14 cellular contexts compared by ENCODE assay signal in genomic region chr5:42807722-42808447, GRCh38. TPM values are rescaled to one million over a fixed set of nuclear protein-coding genes. Genes with fewer than 3 reads are reported as not detected.
DNase-seq lines count a peak whose midpoint lies in the region; ATAC-seq, FAIRE-seq and TF ChIP-seq lines count a peak whose summit lies in the region.
"Had no signal": no experiment of that assay in that cellular context is flagged by ENCODE, and none has a peak within 500 bp of the region (broad histone marks: within the 10 kb centered on the region; RNA-seq: fewer than 3 reads in every experiment).

No MANE protein-coding gene starts in this region.

- no peak overlapping the region for H2AFZ ChIP-seq in K562 (ENCODE audit: low read depth, low read length)

- no peak overlapping the region for H3K27ac Mint-ChIP-seq in CD4-positive, alpha-beta memory T cell
- H3K27ac Mint-ChIP-seq: stimulated activated naive CD8-positive, alpha-beta T cell treated with anti-CD3 and anti-CD28 coated beads, Interleukin-15, Interleukin-2, amounts not matched to agents 100 ng/mL and 50 ng/mL, for 24 hours had no signal

- TF ChIP-seq CTCF in K562 (IDR thresholded peaks at IDR 0.05 in 2 of 3, conservative IDR thresholded peaks at IDR 0.05 in 1 of 3; ENCODE audit: insufficient read depth in 2 of 3, low read depth in 1 of 3, low read length in 3 of 3), result peak in 2 of 3 experiments; percentile 15 to 29; a peak in 1 of 6 replicates

- H4K20me1 ChIP-seq in K562 (replicated peaks; ENCODE audit: control insufficient read depth, insufficient read depth, low read length), result no peaks in the 10 kb centered on the region

- H3K9me3 Mint-ChIP-seq in CD4-positive, alpha-beta memory T cell, result no peaks in the 10 kb centered on the region
- H3K9me3 Mint-ChIP-seq: stimulated activated naive CD8-positive, alpha-beta T cell treated with anti-CD3 and anti-CD28 coated beads, Interleukin-15, Interleukin-2, amounts not matched to agents 100 ng/mL and 50 ng/mL, for 24 hours had no signal

- POLR2A ChIA-PET in K562 (lab: Yijun Ruan, JAX), result interaction anchor here (1.0 kb wide), 1 partner anchor 63 kb away, joined by 3 read pairs; no protein-coding TSS in a partner anchor
- POLR2A ChIA-PET in CD4-positive, alpha-beta memory T cell (lab: Charles Lee; ENCODE audit: partially characterized antibody), result no interaction called here

- H3K36me3 Mint-ChIP-seq in CD4-positive, alpha-beta memory T cell, result no peaks in the 10 kb centered on the region

- H3K27me3 Mint-ChIP-seq in CD4-positive, alpha-beta memory T cell, result peaks cover 0 to 1% of the 10 kb centered on the region in 2 donors
- H3K27me3 Mint-ChIP-seq: stimulated activated naive CD8-positive, alpha-beta T cell treated with anti-CD3 and anti-CD28 coated beads, Interleukin-15, Interleukin-2, amounts not matched to agents 100 ng/mL and 50 ng/mL, for 24 hours had no signal

- WGBS in K562 (ENCODE audit: insufficient coverage, low coverage, missing lambda C conversion rate), result 19% methylated on average over 2 of the region's 2 CpGs

- no peaks in the 10 kb centered on the region for H3K9me3 ChIP-seq in K562 (replicated peaks; ENCODE audit: control insufficient read depth, insufficient read depth, low read depth, low read length)
- no peaks in the 10 kb centered on the region for H3K9me3 ChIP-seq in CD4-positive, alpha-beta memory T cell (ENCODE audit: control insufficient read depth in 1 of 2, low read length in 2 of 2)

- in situ Hi-C loops in K562 (cut with MboI), result no loop called here

- FAIRE-seq in K562 (lab: Jason Lieb, UNC), result no peak
- FAIRE-seq: astrocyte had no signal

- no peak overlapping the region for H3K4me3 ChIP-seq in K562
- no peak overlapping the region for H3K4me3 ChIP-seq in CD4-positive, alpha-beta memory T cell (ENCODE audit: low read length in 2 of 2)

- H3K4me1 ChIP-seq in K562 (replicated peaks in 1 of 2; ENCODE audit: control insufficient read depth in 2 of 2, insufficient read depth in 2 of 2, low read length in 2 of 2), result no peaks in the 10 kb centered on the region; a peak in 1 of 5 replicates
- no peaks in the 10 kb centered on the region for H3K4me1 ChIP-seq in CD4-positive, alpha-beta memory T cell (ENCODE audit: insufficient read depth, low read length)

- TF ChIP-seq EP300 in K562 (IDR thresholded peaks at IDR 0.05; ENCODE audit: low read length), result no peak

- peak in 1 of 2 experiments; percentile 41; a peak in 2 of 4 replicates for TF ChIP-seq RAD21 in K562 (CRISPR knock-in tag; conservative IDR thresholded peaks at IDR 0.05 in 1 of 2, IDR thresholded peaks at IDR 0.05 in 1 of 2)

- intact Hi-C loops in K562 (cut with micrococcal nuclease), result loop anchor here (5.0 kb wide), 1 partner anchor 79 kb away; no protein-coding TSS in a partner anchor
- intact Hi-C loops in CD4-positive, alpha-beta memory T cell (cut with micrococcal nuclease), result no loop called here

- no peak overlapping the region for H3K27ac ChIP-seq in K562 (ENCODE audit: extremely low read depth, low read depth, low read length)
- H3K27ac ChIP-seq in CD4-positive, alpha-beta memory T cell (ENCODE audit: low read depth, low read length), result no peak overlapping the region
- H3K27ac ChIP-seq: C4-2B had no signal

- BruUV-seq in K562 (replicated peaks; lab: Mats Ljungman, UMichigan), result no TSS peak

- no peak overlapping the region for H3K4me3 Mint-ChIP-seq in CD4-positive, alpha-beta memory T cell
- H3K4me3 Mint-ChIP-seq: stimulated activated naive CD8-positive, alpha-beta T cell treated with anti-CD3 and anti-CD28 coated beads, Interleukin-15, Interleukin-2, amounts not matched to agents 100 ng/mL and 50 ng/mL, for 24 hours had no signal

- no peaks in the 10 kb centered on the region for H3K27me3 ChIP-seq in K562 (ENCODE audit: control insufficient read depth in 2 of 2, insufficient read depth in 2 of 2, low read length in 2 of 2)
- no peaks in the 10 kb centered on the region for H3K27me3 ChIP-seq in CD4-positive, alpha-beta memory T cell (ENCODE audit: insufficient read depth, low read length)

- H3K36me3 ChIP-seq in K562 (ENCODE audit: control insufficient read depth, insufficient read depth, low read length), result no peaks in the 10 kb centered on the region
- H3K36me3 ChIP-seq in CD4-positive, alpha-beta memory T cell (ENCODE audit: insufficient read depth, low read length), result no peaks in the 10 kb centered on the region

- ATAC-seq in K562, result peak; percentile 71
- ATAC-seq in HG02588 (IDR thresholded peaks at IDR 0.05; ENCODE audit: unreplicated experiment), result no peak

- CTCF ChIA-PET in K562 (lab: Yijun Ruan, JAX; ENCODE audit: low intra/inter-chr PET ratio), result interaction anchor here (0.6 kb wide), 1 partner anchor 298 kb away, joined by 3 read pairs; no protein-coding TSS in a partner anchor
- CTCF ChIA-PET in CD4-positive, alpha-beta memory T cell (lab: Charles Lee; ENCODE audit: partially characterized antibody), result no interaction called here

- H3K4me1 Mint-ChIP-seq in CD4-positive, alpha-beta memory T cell, result peaks cover 0 to 12% (median 3%) of the 10 kb centered on the region in 4 donors

- no peak overlapping the region for H3K4me2 ChIP-seq in K562 (ENCODE audit: insufficient read depth, low read length)

- no peak overlapping the region for H3K9ac ChIP-seq in K562 (ENCODE audit: insufficient read depth in 1 of 2, low read depth in 2 of 2, low read length in 2 of 2)

- no peaks in the 10 kb centered on the region for H3K9me1 ChIP-seq in K562 (ENCODE audit: control insufficient read depth, insufficient read depth, low read length)

- DNase-seq in HT-29 (ENCODE audit: low spot score) (peak; percentile 6), K562 (ENCODE audit: extremely low read depth in 1 of 4, low spot score in 3 of 4) (peak in 2 of 4 experiments; percentile 22 to 32), inferior parietal cortex (ENCODE audit: extremely low spot score) (peak; percentile 57), renal cortical epithelial cell (ENCODE audit: low read depth) (peak; percentile 30), NCI-H446 (lab: John Stamatoyannopoulos, UW) (no peak), NCI-H524 treated with DMSO at 0.1 percent for 48 hours (lab: John Stamatoyannopoulos, UW) (no peak)
- no peak for DNase-seq in CD4-positive, alpha-beta memory T cell
- DNase-seq: activated CD4-positive, alpha-beta T cell treated with anti-CD3 and anti-CD28 coated beads for 4 hours; effector memory CD4-positive, alpha-beta T cell; NCI-H1694 treated with DMSO at 0.1 percent for 48 hours had no signal

- TF ChIP-seq POLR2A in K562 (conservative IDR thresholded peaks at IDR 0.05), result no peak

- no peaks in the 10 kb centered on the region for H3K79me2 ChIP-seq in K562 (ENCODE audit: control insufficient read depth, insufficient read depth, low read length)

RNA-seq across cellular contexts. Expression of gene SELENOP, which starts 3.8 kb away (rescaled TPM):
- total RNA-seq in HT-29 (2014; rRNA removed; shearing (Covaris generic)), result 0.16 and 0.18 TPM in 2 replicates
- 2.3 and 8.7 TPM in 2 replicates for total RNA-seq in K562 (2011; cell fraction: chromatin; rRNA removed; ENCODE audit: low replicate concordance)
- total RNA-seq in K562 (2011; cell fraction: nucleolus; rRNA removed), result 0.67 and 3.2 TPM in 2 replicates
- 4.3 and 4.7 TPM in 2 replicates for total RNA-seq in K562 (2011; cell fraction: nucleoplasm; rRNA removed)
- total RNA-seq in K562 (2014; rRNA removed) (3.3 and 5.6 TPM in 2 replicates), K562 (2014; rRNA removed; fragmentation: Illumina TruSeq; extraction: Trizol) (4.2 and 4.5 TPM in 2 replicates), K562 (2015; rRNA removed; fragmentation: Illumina TruSeq; extraction: Trizol) (5.2 and 6.3 TPM in 2 replicates), K562 (2021) (6.0 and 6.2 TPM in 2 replicates), renal cortical epithelial cell (12.9 and 65.8 TPM in 2 replicates)
- polyA plus RNA-seq in K562 (2011; rRNA removed) (3.2 and 4.3 TPM in 2 replicates), K562 (2014; fragmentation: Illumina TruSeq; extraction: Trizol) (4.5 TPM in 2 replicates), K562 (2014; fragmentation: Nextera tagmentation; extraction: Ambion mirVana) (1 to 10 TPM; 4.4 to 5.8 TPM), K562 (2014; rRNA removed) (3.9 and 5.6 TPM in 2 replicates)
- 2.1 and 2.5 TPM in 2 replicates for polyA plus RNA-seq in K562 (2011; cell fraction: cytosol; rRNA removed)
- 1.9 and 2.5 TPM in 2 replicates for polyA plus RNA-seq in K562 (2011; cell fraction: nucleus; rRNA removed)
- polyA plus RNA-seq in K562 (2012), result 5.5 and 10.3 TPM in 2 replicates
- 1.8 and 3.9 TPM in 2 replicates for polyA minus RNA-seq in K562 (2011; rRNA and poly(A)+ RNA removed)
- 1.2 and 4.0 TPM in 2 replicates for polyA minus RNA-seq in K562 (2011; cell fraction: cytosol; rRNA and poly(A)+ RNA removed)
- polyA minus RNA-seq in K562 (2011; cell fraction: nucleus; rRNA and poly(A)+ RNA removed), result 1.5 and 3.6 TPM in 2 replicates
- 1 to 10 TPM in 1 of 2 experiments, under 1 TPM in 1; 0.86 to 1.4 TPM for total RNA-seq in CD4-positive, alpha-beta memory T cell
- polyA plus RNA-seq in CD4-positive, alpha-beta memory T cell, result under 1 TPM in 1 of 2 donors, not detected in 1; 0.64 TPM

RNA-seq across cellular contexts. Expression of gene CCDC152, which starts 51.3 kb away (rescaled TPM):
- not detected in 2 replicates for total RNA-seq in HT-29 (2014; rRNA removed; shearing (Covaris generic))
- 0.39 and 2.3 TPM in 2 replicates for total RNA-seq in K562 (2011; cell fraction: chromatin; rRNA removed; ENCODE audit: low replicate concordance)
- total RNA-seq in K562 (2011; cell fraction: nucleolus; rRNA removed), result 0.50 and 0.66 TPM in 2 replicates
- total RNA-seq in K562 (2011; cell fraction: nucleoplasm; rRNA removed), result 1.2 and 2.2 TPM in 2 replicates
- total RNA-seq in K562 (2014; rRNA removed) (3.0 and 3.6 TPM in 2 replicates), K562 (2014; rRNA removed; fragmentation: Illumina TruSeq; extraction: Trizol) (7.3 and 7.8 TPM in 2 replicates), K562 (2015; rRNA removed; fragmentation: Illumina TruSeq; extraction: Trizol) (3.8 and 4.5 TPM in 2 replicates), K562 (2021) (4.7 and 5.1 TPM in 2 replicates), renal cortical epithelial cell (1.1 TPM in 1 of 2 replicates, not detected in the other)
- polyA plus RNA-seq in K562 (2011; rRNA removed) (1.3 and 2.5 TPM in 2 replicates), K562 (2014; fragmentation: Illumina TruSeq; extraction: Trizol) (5.4 and 6.7 TPM in 2 replicates), K562 (2014; fragmentation: Nextera tagmentation; extraction: Ambion mirVana) (10 to 100 TPM; 11.0 to 11.6 TPM), K562 (2014; rRNA removed) (3.9 and 4.0 TPM in 2 replicates)
- 0.44 and 0.48 TPM in 2 replicates for polyA plus RNA-seq in K562 (2011; cell fraction: cytosol; rRNA removed)
- 0.34 and 0.57 TPM in 2 replicates for polyA plus RNA-seq in K562 (2011; cell fraction: nucleus; rRNA removed)
- polyA plus RNA-seq in K562 (2012), result 7.2 and 11.7 TPM in 2 replicates
- 1.0 and 1.4 TPM in 2 replicates for polyA minus RNA-seq in K562 (2011; rRNA and poly(A)+ RNA removed)
- polyA minus RNA-seq in K562 (2011; cell fraction: cytosol; rRNA and poly(A)+ RNA removed), result 0.38 TPM in 1 of 2 replicates, not detected in the other
- polyA minus RNA-seq in K562 (2011; cell fraction: nucleus; rRNA and poly(A)+ RNA removed), result 0.67 TPM in 2 replicates
- total RNA-seq in CD4-positive, alpha-beta memory T cell, result 1 to 10 TPM; 5.9 to 6.9 TPM
- 1 to 10 TPM; 1.3 to 2.4 TPM for polyA plus RNA-seq in CD4-positive, alpha-beta memory T cell

Comparison
In these comparisons a context has a peak if more than half of its experiments do, and no peak if none do; other contexts are left out.
1. DNase-seq: peak in HT-29 (single experiment), inferior parietal cortex (single experiment) and renal cortical epithelial cell (single experiment); none in CD4-positive, alpha-beta memory T cell (0 of 5), NCI-H446 (0 of 2) and NCI-H524 treated with DMSO at 0.1 percent for 48 hours (single experiment).